11 cellular contexts compared by ENCODE assay signal in the genomic region with DNA sequence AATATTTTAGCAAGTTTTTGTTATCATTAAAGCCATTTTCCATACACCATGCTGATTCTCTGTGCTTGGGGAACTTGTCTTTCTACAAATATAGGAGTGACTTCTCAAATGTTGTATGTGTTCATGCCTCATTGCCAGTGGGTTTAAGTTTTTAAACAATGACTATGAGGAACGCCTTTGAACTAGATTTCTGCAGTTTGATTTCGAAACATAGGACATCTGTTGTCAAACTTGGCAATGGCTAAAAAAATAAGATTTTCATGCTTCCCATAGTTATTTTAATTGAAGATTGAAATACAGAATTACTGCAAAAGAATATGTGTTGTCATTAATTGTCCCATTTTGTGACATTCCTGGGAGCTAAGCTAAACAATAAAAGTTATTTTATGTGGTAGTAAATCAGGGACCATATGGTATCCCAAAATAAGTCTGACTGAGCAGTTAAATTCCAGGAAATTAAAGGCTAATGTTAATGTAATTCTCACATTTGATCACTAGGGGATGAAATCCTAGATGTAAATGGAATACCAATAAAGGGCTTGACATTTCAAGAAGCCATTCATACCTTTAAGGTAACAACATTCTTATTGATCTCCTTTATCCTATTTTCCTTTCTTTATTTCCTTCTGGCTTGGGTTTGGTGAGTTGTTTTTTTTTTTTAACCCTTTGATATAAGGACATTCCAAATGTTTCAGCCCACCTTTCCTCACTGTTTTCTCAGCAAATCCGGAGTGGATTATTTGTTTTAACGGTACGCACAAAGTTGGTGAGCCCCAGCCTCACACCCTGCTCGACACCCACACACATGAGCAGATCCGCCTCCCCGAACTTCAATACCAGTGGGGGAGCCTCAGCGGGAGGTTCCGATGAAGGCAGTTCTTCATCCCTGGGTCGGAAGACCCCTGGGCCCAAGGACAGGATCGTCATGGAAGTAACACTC.
DNase-seq lines count a peak whose midpoint lies in the region; FAIRE-seq and TF ChIP-seq lines count a peak whose summit lies in the region.
"Had no signal": no experiment of that assay in that cellular context is flagged by ENCODE, and none has a peak within 500 bp of the region (broad histone marks: within the 10 kb centered on the region; RNA-seq: fewer than 3 reads in every experiment).

No MANE protein-coding gene starts in this region.

- H3K36me3 ChIP-seq in BE2C (no peaks in the 10 kb centered on the region), kidney (ENCODE audit: control insufficient read depth in 1 of 2, insufficient read depth in 2 of 2, low read length in 2 of 2) (peaks cover 0 to 5% of the 10 kb centered on the region in 2 donors)

- DNase-seq in BE2C (no peak), H4 (ENCODE audit: low spot score) (peak; percentile 13), SW480 (ENCODE audit: low spot score) (peak; percentile 16), iris pigment epithelial cell (ENCODE audit: low read depth) (peak; percentile 52), islet precursor cell (no peak), posterior cingulate gyrus (no peak), anterior cingulate cortex (lab: John Stamatoyannopoulos, UW) (no peak), kidney (no peak)
- DNase-seq: activated B cell treated with CpG ODN at 0.5 μM for 24 hours; activated effector memory CD4-positive, alpha-beta T cell treated with Interleukin-2 at 50 U/mL for 16 hours had no signal

- intact Hi-C loops in posterior cingulate gyrus (cut with DNase I) (no loop called here), kidney (cut with DNase I) (no loop called here)

- H3K27ac ChIP-seq in kidney (ENCODE audit: low read depth in 2 of 2, low read length in 2 of 2) = no peak overlapping the region

- no peak for FAIRE-seq in kidney (lab: Jason Lieb, UNC)

- H3K4me1 ChIP-seq in BE2C (peaks cover 3% of the 10 kb centered on the region; the same call in 1 of the 2 replicates), kidney (ENCODE audit: control insufficient read depth in 1 of 2, insufficient read depth in 1 of 2, low read depth in 1 of 2, low read length in 2 of 2) (no peaks in the 10 kb centered on the region)

- H3K4me3 ChIP-seq in BE2C (ENCODE audit: low read depth, low read length) (no peak overlapping the region), kidney (ENCODE audit: low read length in 2 of 2) (no peak overlapping the region)
- H3K4me3 ChIP-seq: lung had no signal

- no peak overlapping the region for H3K9ac ChIP-seq in kidney (ENCODE audit: low read length in 2 of 2)

- H3K27me3 ChIP-seq in BE2C = no peaks in the 10 kb centered on the region

- TF ChIP-seq CTCF in BE2C (IDR thresholded peaks at IDR 0.05; ENCODE audit: low read depth, low read length) (peak; percentile 20; the same call in 1 of the 2 replicates), kidney (IDR thresholded peaks at IDR 0.05; ENCODE audit: borderline replicate concordance, extremely low read depth, insufficient read depth) (no peak)

- H3K9me3 ChIP-seq in BE2C = no peaks in the 10 kb centered on the region
- no peaks in the 10 kb centered on the region for H3K9me3 ChIP-seq in kidney (ENCODE audit: control insufficient read depth in 1 of 2, low read length in 2 of 2)

Comparison
In these comparisons a context has a peak if more than half of its experiments do, and no peak if none do; other contexts are left out.
1. DNase-seq: peak in H4 (single experiment), SW480 (single experiment) and iris pigment epithelial cell (single experiment); none in BE2C (single experiment), islet precursor cell (single experiment), posterior cingulate gyrus (0 of 10), anterior cingulate cortex (0 of 58) and kidney (single experiment).